Comparison of ENCODE assay signal across 13 cellular contexts in the genomic region with DNA sequence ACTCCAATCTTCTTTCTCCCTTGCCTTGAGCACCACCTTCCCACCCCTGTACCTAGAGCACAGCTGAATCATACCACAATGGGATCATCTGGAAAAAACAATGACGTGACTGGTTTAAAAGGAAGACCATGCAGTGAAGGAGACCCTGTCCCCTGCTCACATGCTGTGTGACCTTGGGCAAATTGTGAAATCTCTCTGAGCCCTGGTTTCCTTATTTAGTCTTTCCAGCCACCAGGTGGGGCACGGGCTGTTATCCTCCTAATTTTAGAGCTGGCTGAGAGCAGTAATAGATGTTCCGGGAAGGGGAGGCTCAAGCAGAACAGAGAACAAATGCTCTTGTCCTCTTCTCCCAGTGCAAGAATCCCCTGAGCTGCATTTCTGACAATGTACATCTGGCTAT.
A peak's percentile ranks its signal among the peaks of the same experiment; 100 is the strongest.
DNase-seq lines count a peak whose midpoint lies in the region; ATAC-seq, FAIRE-seq and TF ChIP-seq lines count a peak whose summit lies in the region.
"Had no signal": no experiment of that assay in that cellular context is flagged by ENCODE, and none has a peak within 500 bp of the region (broad histone marks: within the 10 kb centered on the region; RNA-seq: fewer than 3 reads in every experiment).

No MANE protein-coding gene starts in this region.

- no peak for FAIRE-seq in GM12891 (lab: Jason Lieb, UNC)

- H3K27ac ChIP-seq in dorsolateral prefrontal cortex = no peak overlapping the region
- H3K27ac ChIP-seq in muscle layer of duodenum (ENCODE audit: low read length) = peak overlapping the region; percentile 22

- no peaks in the 10 kb centered on the region for H3K27me3 ChIP-seq in BE2C
- H3K27me3 ChIP-seq in dorsolateral prefrontal cortex = no peaks in the 10 kb centered on the region
- no peaks in the 10 kb centered on the region for H3K27me3 ChIP-seq in muscle layer of duodenum (ENCODE audit: low read depth, low read length)

- TF ChIP-seq POLR2A in GM12891 (IDR thresholded peaks at IDR 0.05; ENCODE audit: low read depth, low read length) = no peak

- H3K4me1 ChIP-seq in BE2C = no peaks in the 10 kb centered on the region
- peaks cover 3 to 4% of the 10 kb centered on the region in 2 donors for H3K4me1 ChIP-seq in muscle layer of duodenum (ENCODE audit: control insufficient read depth in 1 of 2, insufficient read depth in 2 of 2, low read length in 2 of 2)

- intact Hi-C loops in dorsolateral prefrontal cortex (cut with DNase I) = no loop called here

- TF ChIP-seq CTCF in BE2C (IDR thresholded peaks at IDR 0.05; ENCODE audit: low read depth, low read length) (peak; percentile 13; the same call in 1 of the 2 replicates), dorsolateral prefrontal cortex (IDR thresholded peaks at IDR 0.05 in 54 of 56, conservative IDR thresholded peaks at IDR 0.05 in 2 of 56; ENCODE audit: low read depth in 1 of 56, partially characterized antibody in 56 of 56) (peak in 31 of 56 donors; percentile 10 to 38 (median 25))

- H3K9me3 ChIP-seq in BE2C (no peaks in the 10 kb centered on the region), muscle layer of duodenum (ENCODE audit: control insufficient read depth in 1 of 2, low read length in 2 of 2) (no peaks in the 10 kb centered on the region)

- H3K4me3 ChIP-seq in BE2C (ENCODE audit: low read depth, low read length) (no peak overlapping the region), dorsolateral prefrontal cortex (no peak overlapping the region), muscle layer of duodenum (ENCODE audit: low read depth in 1 of 2, low read length in 2 of 2) (no peak overlapping the region)

- no peaks in the 10 kb centered on the region for H3K36me3 ChIP-seq in BE2C
- H3K36me3 ChIP-seq in muscle layer of duodenum (ENCODE audit: control insufficient read depth in 1 of 2, insufficient read depth in 2 of 2, low read length in 2 of 2) = no peaks in the 10 kb centered on the region

- DNase-seq in BE2C (no peak), MV-4-11 (lab: John Stamatoyannopoulos, UW) (peak; percentile 33), dorsolateral prefrontal cortex (peak in 1 of 10 donors; percentile 31), NCI-H128 (lab: John Stamatoyannopoulos, UW; ENCODE audit: unreplicated experiment) (no peak), GDM1 (lab: John Stamatoyannopoulos, UW) (no peak), GM12891 (ENCODE audit: insufficient read length, low spot score) (no peak)
- DNase-seq: activated CD4-positive, alpha-beta memory T cell treated with anti-CD3 and anti-CD28 coated beads, Interleukin-2, amount 10 ng/mL, durations not matched to agents 7 days and 5 days; glutamatergic neuron; NCI-H1694; SIG-M5; stimulated activated CD4-positive, alpha-beta T cell treated with anti-CD3 and anti-CD28 coated beads, Interleukin-2, amount 100 ng/mL, for 24 hours had no signal

- no peak for ATAC-seq in GM21619 (IDR thresholded peaks at IDR 0.05; ENCODE audit: unreplicated experiment)

TF ChIP-seq in GM12891, 5 proteins besides CTCF, POLR2A, EP300 and RAD21:
- TF ChIP-seq TAF1 (IDR thresholded peaks at IDR 0.05; ENCODE audit: low read depth, low read length) = no peak
- no peak for TF ChIP-seq POU2F2 (IDR thresholded peaks at IDR 0.05; ENCODE audit: low read depth, low read length)
- TF ChIP-seq PAX5 (IDR thresholded peaks at IDR 0.05; ENCODE audit: insufficient read depth, low read length, severe bottlenecking) = no peak
- no peak for TF ChIP-seq SPI1 (IDR thresholded peaks at IDR 0.05; ENCODE audit: low read depth, low read length)
- TF ChIP-seq POLR2AphosphoS5 (IDR thresholded peaks at IDR 0.05; ENCODE audit: low read depth, low read length) = no peak
